ENCODE assay signal across 22 cellular contexts in genomic region chr4:156173937-156174336, GRCh38.
"Had no signal": no experiment of that assay in that cellular context is flagged by ENCODE, and none has a peak within 500 bp of the region (broad histone marks: within the 10 kb centered on the region; RNA-seq: fewer than 3 reads in every experiment).

No MANE protein-coding gene starts in this region.

- H3K9ac ChIP-seq: SK-N-SH had no signal

- H3K4me2 ChIP-seq: SK-N-SH had no signal

- H3K4me3 Mint-ChIP-seq: activated CD4-positive, alpha-beta memory T cell treated with anti-CD3 and anti-CD28 coated beads, Interleukin-2, amount 10 ng/mL, durations not matched to agents 7 days and 5 days; activated CD4-positive, alpha-beta T cell treated with anti-CD3 and anti-CD28 coated beads for 36 hours; activated naive CD4-positive, alpha-beta T cell treated with anti-CD3 and anti-CD28 coated beads for 36 hours; activated naive CD8-positive, alpha-beta T cell; activated T-helper 17 cell treated with anti-CD3 and anti-CD28 coated beads, Interleukin-2, amount 50 U/mL, for 72 hours had no signal

- H3K36me3 ChIP-seq: brain microvascular endothelial cell, cardiac muscle cell, WERI-Rb-1 had no signal

- H3K36me3 Mint-ChIP-seq: activated naive CD8-positive, alpha-beta T cell had no signal

- DNase-seq: activated CD4-positive, alpha-beta memory T cell treated with anti-CD3 and anti-CD28 coated beads, Interleukin-2, amount 10 ng/mL, durations not matched to agents 7 days and 5 days; activated CD4-positive, alpha-beta T cell treated with anti-CD3 and anti-CD28 coated beads for 36 hours; activated CD4-positive, alpha-beta T cell treated with anti-CD3 and anti-CD28 coated beads, Interleukin-2, amount 50 U/mL, for 1 hour; activated gamma-delta T cell; activated naive CD4-positive, alpha-beta T cell treated with anti-CD3 and anti-CD28 coated beads for 36 hours; activated T-cell treated with anti-CD3 and anti-CD28 coated beads for 4 hours; activated T-cell treated with anti-CD3 and anti-CD28 coated beads, Interleukin-2, amount 50 U/mL, for 48 hours; brain microvascular endothelial cell; NCI-H1105 treated with DMSO at 0.1 percent for 48 hours; NCI-H1436 treated with DMSO at 0.1 percent for 48 hours; NCI-H187; NCI-H2081; NCI-H510A treated with DMSO at 0.1 percent for 48 hours; RPMI8226; SK-N-SH; T-helper 1 cell; WERI-Rb-1 had no signal

- H3K9me3 Mint-ChIP-seq: activated CD4-positive, alpha-beta memory T cell treated with anti-CD3 and anti-CD28 coated beads, Interleukin-2, amount 10 ng/mL, durations not matched to agents 7 days and 5 days; activated naive CD4-positive, alpha-beta T cell treated with anti-CD3 and anti-CD28 coated beads for 36 hours; activated T-helper 17 cell treated with anti-CD3 and anti-CD28 coated beads, Interleukin-2, amount 50 U/mL, for 72 hours had no signal

- ATAC-seq: activated CD4-positive, alpha-beta T cell treated with anti-CD3 and anti-CD28 coated beads for 36 hours; activated T-helper 17 cell treated with anti-CD3 and anti-CD28 coated beads, Interleukin-2, amount 50 U/mL, for 72 hours; Panc1; Right ventricle myocardium inferior had no signal

- H3K27ac Mint-ChIP-seq: activated CD4-positive, alpha-beta memory T cell treated with anti-CD3 and anti-CD28 coated beads, Interleukin-2, amount 10 ng/mL, durations not matched to agents 7 days and 5 days; activated CD4-positive, alpha-beta T cell treated with anti-CD3 and anti-CD28 coated beads for 36 hours; activated naive CD4-positive, alpha-beta T cell treated with anti-CD3 and anti-CD28 coated beads for 36 hours; activated naive CD8-positive, alpha-beta T cell; activated T-helper 17 cell treated with anti-CD3 and anti-CD28 coated beads, Interleukin-2, amount 50 U/mL, for 72 hours had no signal

- H3K27ac ChIP-seq: brain microvascular endothelial cell, cardiac muscle cell, WERI-Rb-1 had no signal

- H3K9me3 ChIP-seq: SK-N-SH had no signal

- H3K27me3 Mint-ChIP-seq: activated CD4-positive, alpha-beta memory T cell treated with anti-CD3 and anti-CD28 coated beads, Interleukin-2, amount 10 ng/mL, durations not matched to agents 7 days and 5 days; activated CD4-positive, alpha-beta T cell treated with anti-CD3 and anti-CD28 coated beads for 36 hours; activated naive CD8-positive, alpha-beta T cell; activated T-helper 17 cell treated with anti-CD3 and anti-CD28 coated beads, Interleukin-2, amount 50 U/mL, for 72 hours had no signal

- H3K27me3 ChIP-seq: brain microvascular endothelial cell, cardiac muscle cell had no signal

- H3K4me3 ChIP-seq: cardiac muscle cell had no signal

- H3K4me1 Mint-ChIP-seq: activated CD4-positive, alpha-beta memory T cell treated with anti-CD3 and anti-CD28 coated beads, Interleukin-2, amount 10 ng/mL, durations not matched to agents 7 days and 5 days; activated CD4-positive, alpha-beta T cell treated with anti-CD3 and anti-CD28 coated beads for 36 hours; activated T-helper 17 cell treated with anti-CD3 and anti-CD28 coated beads, Interleukin-2, amount 50 U/mL, for 72 hours had no signal
